9 cellular contexts compared by ENCODE assay signal in genomic region chr20:49508435-49509199, GRCh38. TPM values are rescaled to one million over a fixed set of nuclear protein-coding genes. Genes with fewer than 3 reads are reported as not detected.
DNase-seq lines count a peak whose midpoint lies in the region; ATAC-seq, FAIRE-seq and TF ChIP-seq lines count a peak whose summit lies in the region.
"Had no signal": no experiment of that assay in that cellular context is flagged by ENCODE, and none has a peak within 500 bp of the region (broad histone marks: within the 10 kb centered on the region; RNA-seq: fewer than 3 reads in every experiment).

No MANE protein-coding gene starts in this region.

- H3K27ac ChIP-seq in HepG2 (ENCODE audit: extremely low read length, insufficient read depth, low read length) = no peak overlapping the region
- H3K27ac ChIP-seq: SJSA1 had no signal

- no peak overlapping the region for H3K4me3 ChIP-seq in HepG2 (replicated peaks in 1 of 3; ENCODE audit: insufficient read depth in 1 of 3, low read depth in 2 of 3, low read length in 3 of 3)
- H3K4me3 ChIP-seq: SJSA1 had no signal

- CTCF ChIA-PET in HepG2 (lab: Yijun Ruan, JAX; ENCODE audit: low intra/inter-chr PET ratio, low total read pairs) = interaction anchor here (0.7 to 6.6 kb wide), 7 partner anchors 13 to 174 kb away, joined by 3 to 134 read pairs (median 4); no protein-coding TSS in a partner anchor

- TF ChIP-seq CTCF in HepG2 (CRISPR knock-in tag; IDR thresholded peaks at IDR 0.05) = peak; percentile 84

- H4K20me1 ChIP-seq in HepG2 (ENCODE audit: insufficient read depth, low read length) = no peaks in the 10 kb centered on the region

- in situ Hi-C loops in T47D (cut with HindIII; ENCODE audit: low pct_unique_long_range_greater_than_20kb, low sequenced_read_pairs) (no loop called here), HepG2 (cut with HindIII; ENCODE audit: extremely low pct_ligation_motif_present, low pct_unique_long_range_greater_than_20kb) (no loop called here)

- H3K27me3 ChIP-seq in HepG2 (ENCODE audit: control insufficient read depth in 1 of 2, insufficient read depth in 2 of 2, low read length in 2 of 2) = peaks cover 1 to 40% of the 10 kb centered on the region in 2 experiments; a peak in 3 of 5 replicates

- WGBS in HepG2 (ENCODE audit: low lambda C conversion rate) = 28% methylated on average over 14 of the region's 14 CpGs

- TF ChIP-seq RAD21 in HepG2 (CRISPR knock-in tag; IDR thresholded peaks at IDR 0.05) = peak; percentile 62

- no peak overlapping the region for H3K4me2 ChIP-seq in HepG2 (ENCODE audit: low read depth, low read length)

- H3K36me3 ChIP-seq in HepG2 (replicated peaks in 1 of 2; ENCODE audit: control insufficient read depth in 1 of 2, insufficient read depth in 2 of 2, low read length in 2 of 2) = no peaks in the 10 kb centered on the region
- H3K36me3 ChIP-seq: SJSA1 had no signal

- TF ChIP-seq POLR2A in HepG2 (IDR thresholded peaks at IDR 0.05; ENCODE audit: insufficient read depth in 1 of 2, low read depth in 2 of 2, low read length in 2 of 2) = no peak

- no peaks in the 10 kb centered on the region for H3K4me1 ChIP-seq in HepG2 (ENCODE audit: insufficient read depth, low read length)

- FAIRE-seq in HTR-8/SVneo (lab: Jason Lieb, UNC) (peak; percentile 98), HepG2 (lab: Jason Lieb, UNC) (peak; percentile 94)

- intact Hi-C loops in HepG2 (cut with micrococcal nuclease; ENCODE audit: unreplicated experiment) = loop anchor here (1.0 kb wide), 3 partner anchors 24 to 174 kb away; no protein-coding TSS in a partner anchor

- no peak overlapping the region for H3K9ac ChIP-seq in HepG2 (ENCODE audit: insufficient read depth, low read depth, low read length)

- no TSS peak for BruUV-seq in HepG2 (replicated peaks; lab: Mats Ljungman, UMichigan)

- H3K9me3 ChIP-seq in HepG2 (ENCODE audit: low read length) = no peaks in the 10 kb centered on the region
- H3K9me3 ChIP-seq: SJSA1 had no signal

- peak; percentile 84 for DNase-seq in DMS 273 (lab: John Stamatoyannopoulos, UW; ENCODE audit: unreplicated experiment)
- DNase-seq in HTR-8/SVneo (ENCODE audit: insufficient read length, low spot score) = peak; percentile 92
- peak; percentile 23 to 56 for DNase-seq in NOMO-1 (lab: John Stamatoyannopoulos, UW; ENCODE audit: unreplicated experiment in 2 of 2)
- DNase-seq in T47D (ENCODE audit: low read depth in 1 of 2, low spot score in 1 of 2) = peak; percentile 51 to 59
- peak; percentile 56 for DNase-seq in HepG2 (ENCODE audit: low spot score)
- DNase-seq in GM19238 (ENCODE audit: insufficient read length, low spot score) = no peak
- no peak for DNase-seq in NK-92 treated with Interleukin-12 subunit alpha and Interleukin-12 subunit beta, amount 100 ng/mL, for 24 hours (lab: John Stamatoyannopoulos, UW)
- no peak for DNase-seq in activated CD4-positive, alpha-beta T cell treated with anti-CD3 and anti-CD28 coated beads for 4 hours

- no peak overlapping the region for H2AFZ ChIP-seq in HepG2 (ENCODE audit: low read length)

- POLR2A ChIA-PET in HepG2 (lab: Yijun Ruan, JAX) = no interaction called here

- no peaks in the 10 kb centered on the region for H3K79me2 ChIP-seq in HepG2 (ENCODE audit: insufficient read depth, low read length)

- no peak for TF ChIP-seq EP300 in HepG2 (IDR thresholded peaks at IDR 0.05; ENCODE audit: low read depth in 2 of 2, low read length in 2 of 2)
- no peak; the same call in 1 of the 2 replicates for TF ChIP-seq EP300 in HepG2 (CRISPR knock-in tag; IDR thresholded peaks at IDR 0.05; ENCODE audit: borderline replicate concordance)

- ATAC-seq in HepG2 = peak; percentile 60

TF ChIP-seq in HepG2, 621 proteins besides CTCF, POLR2A, EP300 and RAD21 (continues in another document):
- TF ChIP-seq GMEB2 (CRISPR knock-in tag; IDR thresholded peaks at IDR 0.05; ENCODE audit: low read depth) (no peak), KAT8 (CRISPR knock-in tag; IDR thresholded peaks at IDR 0.05) (no peak), TMF1 (CRISPR knock-in tag; IDR thresholded peaks at IDR 0.05; ENCODE audit: low read depth) (no peak), ZFYVE20 (CRISPR knock-in tag; IDR thresholded peaks at IDR 0.05; ENCODE audit: borderline replicate concordance, low read depth) (no peak), MXD3 (CRISPR knock-in tag; IDR thresholded peaks at IDR 0.05) (no peak), HES4 (CRISPR knock-in tag; IDR thresholded peaks at IDR 0.05; ENCODE audit: borderline replicate concordance) (0 out of 2 replicates have a peak, but pooled peaks have one; percentile 33), SMC3 (IDR thresholded peaks at IDR 0.05; ENCODE audit: low read length) (peak; percentile 81), MYC (CRISPR knock-in tag; IDR thresholded peaks at IDR 0.05; ENCODE audit: borderline replicate concordance) (0 out of 2 replicates have a peak, but pooled peaks have one; percentile 40)

RNA-seq across cellular contexts. Expression of gene KCNB1, which starts 26.1 kb away (rescaled TPM):
- 0.02 TPM in 1 of 2 replicates, not detected in the other for total RNA-seq in HepG2 (2016; rRNA removed; fragmentation: Illumina TruSeq; extraction: Trizol)
- not detected in 2 replicates for total RNA-seq in HepG2 (2016; cell fraction: cytosol; rRNA removed; fragmentation: Illumina TruSeq; extraction: Trizol; ENCODE audit: low read depth)
- 0.04 TPM in 1 of 2 replicates, not detected in the other for total RNA-seq in HepG2 (2016; cell fraction: insoluble cytoplasmic fraction; rRNA removed; fragmentation: Illumina TruSeq; extraction: Trizol)
- not detected in 2 replicates for total RNA-seq in HepG2 (2016; cell fraction: membrane; rRNA removed; fragmentation: Illumina TruSeq; extraction: Trizol)
- 0.09 TPM in 1 of 2 replicates, not detected in the other for total RNA-seq in HepG2 (2016; cell fraction: nucleus; rRNA removed; fragmentation: Illumina TruSeq; extraction: Trizol)
- polyA plus RNA-seq in HepG2 (2011; rRNA removed) = 0.01 TPM in 1 of 2 replicates, not detected in the other
- polyA plus RNA-seq in HepG2 (2011; cell fraction: cytosol; rRNA removed) = 0.03 TPM in 1 of 2 replicates, not detected in the other
- not detected in 2 replicates for polyA plus RNA-seq in HepG2 (2011; cell fraction: nucleus; rRNA removed)
- 0.05 and 0.09 TPM in 2 replicates for polyA plus RNA-seq in HepG2 (2012)
- polyA plus RNA-seq in HepG2 (2016; cell fraction: cytosol; fragmentation: Illumina TruSeq; extraction: Trizol; ENCODE audit: low read depth) = not detected in 2 replicates
- polyA plus RNA-seq in HepG2 (2016; cell fraction: insoluble cytoplasmic fraction; fragmentation: Illumina TruSeq; extraction: Trizol; ENCODE audit: low read depth) = not detected in 2 replicates
- not detected in 2 replicates for polyA plus RNA-seq in HepG2 (2016; cell fraction: membrane; fragmentation: Illumina TruSeq; extraction: Trizol; ENCODE audit: low read depth)
- polyA plus RNA-seq in HepG2 (2016; cell fraction: nucleus; fragmentation: Illumina TruSeq; extraction: Trizol; ENCODE audit: insufficient read depth, low read depth) = not detected in 2 replicates
- 0.16 TPM in 1 of 2 replicates, not detected in the other for polyA minus RNA-seq in HepG2 (2011; rRNA and poly(A)+ RNA removed; ENCODE audit: low replicate concordance)
- polyA minus RNA-seq in HepG2 (2011; cell fraction: cytosol; rRNA and poly(A)+ RNA removed) = not detected in 2 replicates
- under 0.01 TPM in 1 of 2 replicates, not detected in the other for polyA minus RNA-seq in HepG2 (2011; cell fraction: nucleus; rRNA and poly(A)+ RNA removed)

RNA-seq across cellular contexts. Expression of gene PTGIS, which starts 59.3 kb away (rescaled TPM):
- not detected in 2 replicates for total RNA-seq in HepG2 (2016; rRNA removed; fragmentation: Illumina TruSeq; extraction: Trizol)
- not detected in 2 replicates for total RNA-seq in HepG2 (2016; cell fraction: cytosol; rRNA removed; fragmentation: Illumina TruSeq; extraction: Trizol; ENCODE audit: low read depth)
- total RNA-seq in HepG2 (2016; cell fraction: insoluble cytoplasmic fraction; rRNA removed; fragmentation: Illumina TruSeq; extraction: Trizol) = not detected in 2 replicates
- not detected in 2 replicates for total RNA-seq in HepG2 (2016; cell fraction: membrane; rRNA removed; fragmentation: Illumina TruSeq; extraction: Trizol)
- not detected in 2 replicates for total RNA-seq in HepG2 (2016; cell fraction: nucleus; rRNA removed; fragmentation: Illumina TruSeq; extraction: Trizol)
- not detected in 2 replicates for polyA plus RNA-seq in HepG2 (2011; rRNA removed)
- polyA plus RNA-seq in HepG2 (2011; cell fraction: cytosol; rRNA removed) = not detected in 2 replicates
- not detected in 2 replicates for polyA plus RNA-seq in HepG2 (2011; cell fraction: nucleus; rRNA removed)
- polyA plus RNA-seq in HepG2 (2012) = not detected in 2 replicates
- not detected in 2 replicates for polyA plus RNA-seq in HepG2 (2016; cell fraction: cytosol; fragmentation: Illumina TruSeq; extraction: Trizol; ENCODE audit: low read depth)
- not detected in 2 replicates for polyA plus RNA-seq in HepG2 (2016; cell fraction: insoluble cytoplasmic fraction; fragmentation: Illumina TruSeq; extraction: Trizol; ENCODE audit: low read depth)
- polyA plus RNA-seq in HepG2 (2016; cell fraction: membrane; fragmentation: Illumina TruSeq; extraction: Trizol; ENCODE audit: low read depth) = not detected in 2 replicates
- polyA plus RNA-seq in HepG2 (2016; cell fraction: nucleus; fragmentation: Illumina TruSeq; extraction: Trizol; ENCODE audit: insufficient read depth, low read depth) = not detected in 2 replicates
- polyA minus RNA-seq in HepG2 (2011; rRNA and poly(A)+ RNA removed; ENCODE audit: low replicate concordance) = not detected in 2 replicates
- polyA minus RNA-seq in HepG2 (2011; cell fraction: cytosol; rRNA and poly(A)+ RNA removed) = not detected in 2 replicates
- polyA minus RNA-seq in HepG2 (2011; cell fraction: nucleus; rRNA and poly(A)+ RNA removed) = not detected in 2 replicates
- total RNA-seq: SJSA1 had no signal

Comparison
In these comparisons a context has a peak if more than half of its experiments do, and no peak if none do; other contexts are left out.
1. DNase-seq: peak in DMS 273 (single experiment), HTR-8/SVneo (single experiment), NOMO-1 (2 of 2), T47D (2 of 2) and HepG2 (single experiment); none in GM19238 (single experiment), NK-92 treated with Interleukin-12 subunit alpha and Interleukin-12 subunit beta, amount 100 ng/mL, for 24 hours (single experiment) and activated CD4-positive, alpha-beta T cell treated with anti-CD3 and anti-CD28 coated beads for 4 hours (0 of 2).